ENCODE assay signal across 20 cellular contexts in genomic region chr6:44067760-44068139, GRCh38. TPM values are rescaled to one million over a fixed set of nuclear protein-coding genes. Genes with fewer than 3 reads are reported as not detected.
DNase-seq lines count a peak whose midpoint lies in the region; ATAC-seq, FAIRE-seq and TF ChIP-seq lines count a peak whose summit lies in the region.
"Had no signal": no experiment of that assay in that cellular context is flagged by ENCODE, and none has a peak within 500 bp of the region (broad histone marks: within the 10 kb centered on the region; RNA-seq: fewer than 3 reads in every experiment).

No MANE protein-coding gene starts in this region.

- no peaks in the 10 kb centered on the region for H4K20me1 ChIP-seq in BLaER1 treated with 17β-estradiol and CSF1 and Interleukin-3, amounts not matched to agents 10 nM and 100 nM
- H4K20me1 ChIP-seq in H1 (replicated peaks in 1 of 2; ENCODE audit: control insufficient read depth in 1 of 2, insufficient read depth in 2 of 2, low read length in 2 of 2) (no peaks in the 10 kb centered on the region), osteoblast (ENCODE audit: insufficient read depth, low read length) (no peaks in the 10 kb centered on the region)

- H3K4me2 ChIP-seq in BLaER1 treated with 17β-estradiol and CSF1 and Interleukin-3, amounts not matched to agents 10 nM and 100 nM, result peak overlapping the region; percentile 45 to 96 (median 74)
- no peak overlapping the region for H3K4me2 ChIP-seq in H1 (ENCODE audit: insufficient read depth in 1 of 2, low read depth in 2 of 2, low read length in 2 of 2)
- H3K4me2 ChIP-seq in osteoblast (ENCODE audit: insufficient read depth, low read length), result no peak overlapping the region
- H3K4me2 ChIP-seq: GM23338 had no signal

- H3K18ac ChIP-seq in H1 (ENCODE audit: extremely low read depth, low read length), result peak overlapping the region; percentile 96; the same call in 1 of the 2 replicates

- H2BK12ac ChIP-seq in H1 (ENCODE audit: low read depth, low read length), result peak overlapping the region; percentile 90; the same call in 1 of the 2 replicates

- H4K5ac ChIP-seq in H1 (ENCODE audit: insufficient read length, low read depth, low read length), result peak overlapping the region; percentile 22

- CTCF ChIA-PET in H1 (lab: Charles Lee; ENCODE audit: partially characterized antibody), result interaction anchor here (0.6 to 23.4 kb wide), 13 partner anchors 10 to 363 kb away, joined by 3 to 331 read pairs (median 5); partner anchors contain the start of gene VEGFA

- peak overlapping the region; percentile 58 for H2BK120ac ChIP-seq in H1 (replicated peaks; ENCODE audit: low read depth, low read length)

- no peak for TF ChIP-seq CTCF in H1 (IDR thresholded peaks at IDR 0.05; ENCODE audit: control extremely low read depth in 1 of 3, insufficient read depth in 1 of 3, low read depth in 1 of 3, low read length in 3 of 3)
- TF ChIP-seq CTCF in osteoblast (IDR thresholded peaks at IDR 0.05; ENCODE audit: extremely low read depth, low read depth, low read length), result no peak

- H3K36me3 ChIP-seq in BLaER1 treated with 17β-estradiol and CSF1 and Interleukin-3, amounts not matched to agents 10 nM and 100 nM, result no peaks in the 10 kb centered on the region
- no peaks in the 10 kb centered on the region for H3K36me3 ChIP-seq in H1 (ENCODE audit: control insufficient read depth in 2 of 4, insufficient read depth in 4 of 4, low read length in 3 of 4)
- no peaks in the 10 kb centered on the region for H3K36me3 ChIP-seq in osteoblast (ENCODE audit: insufficient read depth, low read length)
- H3K36me3 ChIP-seq: SJSA1 had no signal

- no peak for ATAC-seq in GM19395 (IDR thresholded peaks at IDR 0.05; ENCODE audit: unreplicated experiment)
- ATAC-seq: GM12878 had no signal

- no peak for FAIRE-seq in RCC 7860 (lab: Jason Lieb, UNC)
- FAIRE-seq in H1 (lab: Jason Lieb, UNC), result no peak
- FAIRE-seq: G401.6, GM12878 had no signal

- no peak overlapping the region for H3K23ac ChIP-seq in H1 (ENCODE audit: insufficient read length)

- no peaks in the 10 kb centered on the region for H3K27me3 ChIP-seq in BLaER1 treated with 17β-estradiol and CSF1 and Interleukin-3, amounts not matched to agents 10 nM and 100 nM
- H3K27me3 ChIP-seq in H1 (replicated peaks in 1 of 4; ENCODE audit: control insufficient read depth in 3 of 4, extremely low read depth in 1 of 4, insufficient read depth in 3 of 4, low read length in 3 of 4) (no peaks in the 10 kb centered on the region; a peak in 1 of 7 replicates), osteoblast (ENCODE audit: insufficient read depth, low read length) (no peaks in the 10 kb centered on the region)
- H3K27me3 ChIP-seq: SJSA1 had no signal

- H4K91ac ChIP-seq in H1 (replicated peaks; ENCODE audit: insufficient read length, low read length), result peak overlapping the region; percentile 66

- H3K4ac ChIP-seq in H1 (replicated peaks; ENCODE audit: insufficient read length, low read depth, low read length), result peak overlapping the region; percentile 76

- no peak overlapping the region; the same call in 1 of the 2 replicates for H4K8ac ChIP-seq in H1 (ENCODE audit: extremely low read depth, insufficient read depth, low read length)

- H2BK20ac ChIP-seq in H1 (ENCODE audit: low read length), result peak overlapping the region; percentile 90; the same call in 1 of the 2 replicates

- POLR2A ChIA-PET in H1 (lab: Charles Lee; ENCODE audit: partially characterized antibody), result interaction anchor here (0.9 to 1.6 kb wide), 4 partner anchors 26 to 180 kb away, joined by 3 to 4 read pairs (median 3); no protein-coding TSS in a partner anchor

- H3K56ac ChIP-seq in H1 (replicated peaks; ENCODE audit: insufficient read length, low read depth, low read length), result no peak overlapping the region

- no peak for TF ChIP-seq RAD21 in H1 (IDR thresholded peaks at IDR 0.05 in 1 of 2, conservative IDR thresholded peaks at IDR 0.05 in 1 of 2; ENCODE audit: low read depth in 2 of 2, low read length in 2 of 2)

- no peak overlapping the region for H3K4me3 ChIP-seq in BLaER1 treated with 17β-estradiol and CSF1 and Interleukin-3, amounts not matched to agents 10 nM and 100 nM
- H3K4me3 ChIP-seq in H1 (ENCODE audit: extremely low read depth in 1 of 4, insufficient read depth in 2 of 4, low read depth in 3 of 4, low read length in 4 of 4) (no peak overlapping the region), osteoblast (ENCODE audit: insufficient read depth, low read length) (no peak overlapping the region)
- H3K4me3 ChIP-seq: GM12878, GM23338, SJSA1 had no signal

- peak overlapping the region; percentile 27; the same call in 1 of the 2 replicates for H2BK5ac ChIP-seq in H1 (ENCODE audit: low read depth, low read length)

- DNase-seq in RCC 7860 (ENCODE audit: low spot score) (peak; percentile 50), H1 (ENCODE audit: low read depth in 1 of 2, low spot score in 2 of 2) (no peak), osteoblast (ENCODE audit: insufficient read length, low spot score, missing footprints) (peak; percentile 72), NOMO-1 treated with dmso at 0.1 percent for 144 hours (lab: John Stamatoyannopoulos, UW; ENCODE audit: unreplicated experiment) (no peak), 8988T (no peak)
- DNase-seq: ACHN; AML-193; CD4-positive, alpha-beta memory T cell; DMS79; KG1; NCI-H1092 treated with DMSO at 0.1 percent for 48 hours; NCI-H187; NCI-H345; NCI-H526 treated with DMSO at 0.1 percent for 48 hours had no signal

- TF ChIP-seq POLR2A in H1 (IDR thresholded peaks at IDR 0.05; ENCODE audit: control extremely low read depth in 1 of 2, low read depth in 2 of 2, low read length in 2 of 2), result no peak

- H2AK5ac ChIP-seq in H1 (ENCODE audit: low read depth, low read length), result peak overlapping the region; percentile 48; the same call in 1 of the 2 replicates

- TF ChIP-seq EP300 in H1 (IDR thresholded peaks at IDR 0.05; ENCODE audit: borderline replicate concordance in 1 of 2, low read depth in 2 of 2, low read length in 2 of 2), result no peak

- H2AFZ ChIP-seq in H1 (ENCODE audit: low read length) (no peak overlapping the region), osteoblast (ENCODE audit: low read length) (no peak overlapping the region)
- H2AFZ ChIP-seq: GM23338 had no signal

- no peaks in the 10 kb centered on the region; the same call in 1 of the 2 replicates for H3K23me2 ChIP-seq in H1 (ENCODE audit: low read depth, low read length)

- peak overlapping the region in 7 of 11 experiments; percentile 37 to 96 (median 47); a peak in 10 of 22 replicates for H3K27ac ChIP-seq in BLaER1 treated with 17β-estradiol and CSF1 and Interleukin-3, amounts not matched to agents 10 nM and 100 nM
- H3K27ac ChIP-seq in H1 (ENCODE audit: low read depth, low read length), result no peak overlapping the region
- H3K27ac ChIP-seq in osteoblast (ENCODE audit: low read depth, low read length), result peak overlapping the region; percentile 99

- 93% methylated on average over 3 of the region's 3 CpGs; no CpG with 5 or more reads in 1 of the 2 experiments for WGBS in H1 (ENCODE audit: extremely low coverage in 1 of 2, insufficient coverage in 1 of 2, insufficient read length in 1 of 2, insufficient replicate concordance in 2 of 2, low coverage in 1 of 2, low lambda C conversion rate in 2 of 2, missing lambda C conversion rate in 1 of 2), 2 experiments

- H2BK15ac ChIP-seq in H1 (ENCODE audit: low read length), result 0 out of 2 replicates have a peak overlapping the region, but pooled peaks have one; percentile 98

- H3K79me1 ChIP-seq in H1 (ENCODE audit: low read depth, low read length), result no peaks in the 10 kb centered on the region; the same call in 1 of the 2 replicates

- H3K14ac ChIP-seq in H1 (ENCODE audit: insufficient read length), result no peak overlapping the region

- H3K9ac ChIP-seq in BLaER1 treated with 17β-estradiol and CSF1 and Interleukin-3, amounts not matched to agents 10 nM and 100 nM, result peak overlapping the region in 4 of 11 experiments; percentile 19 to 58 (median 24); a peak in 3 of 22 replicates
- no peak overlapping the region for H3K9ac ChIP-seq in H1 (replicated peaks in 1 of 4; ENCODE audit: extremely low read depth in 1 of 4, low read depth in 3 of 4, low read length in 3 of 4)

- H3K79me2 ChIP-seq in H1 (ENCODE audit: control insufficient read depth in 1 of 2, insufficient read depth in 2 of 2, low read length in 2 of 2) (no peaks in the 10 kb centered on the region), osteoblast (ENCODE audit: insufficient read depth, low read length) (no peaks in the 10 kb centered on the region)

- no peaks in the 10 kb centered on the region for H3K9me3 ChIP-seq in BLaER1 treated with 17β-estradiol and CSF1 and Interleukin-3, amounts not matched to agents 10 nM and 100 nM (replicated peaks in 1 of 11)
- H3K9me3 ChIP-seq in H1 (ENCODE audit: insufficient read depth in 2 of 2, low read depth in 1 of 2, low read length in 1 of 2) (no peaks in the 10 kb centered on the region), osteoblast (ENCODE audit: low read depth, low read length) (no peaks in the 10 kb centered on the region)
- H3K9me3 ChIP-seq: SJSA1 had no signal

- peaks cover 58 to 78% (median 70%) of the 10 kb centered on the region in 10 experiments for H3K4me1 ChIP-seq in BLaER1 treated with 17β-estradiol and CSF1 and Interleukin-3, amounts not matched to agents 10 nM and 100 nM
- H3K4me1 ChIP-seq in H1 (replicated peaks in 1 of 4; ENCODE audit: control insufficient read depth in 3 of 4, insufficient read depth in 4 of 4, low read length in 3 of 4) (peaks cover 2 to 21% (median 12%) of the 10 kb centered on the region in 4 experiments; a peak in 6 of 7 replicates), osteoblast (ENCODE audit: insufficient read depth, low read length) (peaks cover 58% of the 10 kb centered on the region)

RNA-seq across cellular contexts. Expression of gene MRPL14, which starts 59.5 kb away (rescaled TPM):
- 81.8 and 82.0 TPM in 2 replicates for total RNA-seq in H1 (2021; fragmentation: NEBNext Ultra II Directional; extraction: Animal tissue kit (Norgen Biotek cat#: 25700))
- polyA plus RNA-seq in H1 (2011; rRNA removed), result 97.1 and 105 TPM in 2 replicates
- polyA plus RNA-seq in H1 (2011; cell fraction: cytosol; rRNA removed), result 93.0 TPM
- polyA plus RNA-seq in H1 (2011; cell fraction: nucleus; rRNA removed), result 84.9 TPM
- 102 to 123 TPM (median 115 TPM) in 4 replicates for polyA plus RNA-seq in H1 (2012, experiment 1 of 2)
- polyA plus RNA-seq in H1 (2012, experiment 2 of 2), result 122 TPM
- polyA plus RNA-seq in H1 (2013, experiment 1 of 2), result 81.1 TPM
- polyA plus RNA-seq in H1 (2013, experiment 2 of 2), result 86.4 TPM
- polyA minus RNA-seq in H1 (2011; rRNA and poly(A)+ RNA removed), result 32.7 and 33.0 TPM in 2 replicates
- polyA minus RNA-seq in H1 (2011; cell fraction: cytosol; rRNA and poly(A)+ RNA removed), result 28.1 TPM
- polyA minus RNA-seq in H1 (2011; cell fraction: nucleus; rRNA and poly(A)+ RNA removed), result 20.0 TPM
- total RNA-seq in osteoblast, result 47.7 and 49.9 TPM in 2 replicates

RNA-seq across cellular contexts. Expression of gene TMEM63B, which starts 59.6 kb away (rescaled TPM):
- 60.5 and 61.1 TPM in 2 replicates for total RNA-seq in H1 (2021; fragmentation: NEBNext Ultra II Directional; extraction: Animal tissue kit (Norgen Biotek cat#: 25700))
- 96.8 and 110 TPM in 2 replicates for polyA plus RNA-seq in H1 (2011; rRNA removed)
- polyA plus RNA-seq in H1 (2011; cell fraction: cytosol; rRNA removed), result 71.4 TPM
- polyA plus RNA-seq in H1 (2011; cell fraction: nucleus; rRNA removed), result 196 TPM
- 37.4 to 68.7 TPM (median 63.1 TPM) in 4 replicates for polyA plus RNA-seq in H1 (2012, experiment 1 of 2)
- polyA plus RNA-seq in H1 (2012, experiment 2 of 2), result 49.0 TPM
- polyA plus RNA-seq in H1 (2013, experiment 1 of 2), result 64.8 TPM
- polyA plus RNA-seq in H1 (2013, experiment 2 of 2), result 66.3 TPM
- 116 and 125 TPM in 2 replicates for polyA minus RNA-seq in H1 (2011; rRNA and poly(A)+ RNA removed)
- 46.4 TPM for polyA minus RNA-seq in H1 (2011; cell fraction: cytosol; rRNA and poly(A)+ RNA removed)
- polyA minus RNA-seq in H1 (2011; cell fraction: nucleus; rRNA and poly(A)+ RNA removed), result 41.6 TPM
- 32.7 and 36.6 TPM in 2 replicates for total RNA-seq in osteoblast

Comparison
In these comparisons a context has a peak if more than half of its experiments do, and no peak if none do; other contexts are left out.
1. H3K4me2 ChIP-seq: peak in BLaER1 treated with 17β-estradiol and CSF1 and Interleukin-3, amounts not matched to agents 10 nM and 100 nM (11 of 11); none in H1 (0 of 2) and osteoblast (single experiment).
2. DNase-seq: peak in RCC 7860 (single experiment) and osteoblast (single experiment); none in H1 (0 of 2), NOMO-1 treated with dmso at 0.1 percent for 144 hours (single experiment) and 8988T (single experiment).